In genomic region chr17:42980766-42981397, GRCh38 we compare ENCODE assay signal across 1 cellular context.
TF ChIP-seq lines count a peak whose summit lies in the region.

No MANE protein-coding gene starts in this region.

TF ChIP-seq in WTC11, 78 proteins besides CTCF, POLR2A, EP300 and RAD21 (continued from another document):
- TF ChIP-seq HMGXB4 (CRISPR knock-in tag; IDR thresholded peaks at IDR 0.05) (peak; percentile 59; the same call in 1 of the 2 replicates), ZNF263 (CRISPR knock-in tag; IDR thresholded peaks at IDR 0.05; ENCODE audit: low read depth) (0 out of 2 replicates have a peak, but pooled peaks have one; percentile 27), TP53 (CRISPR knock-in tag; IDR thresholded peaks at IDR 0.05) (peak; percentile 88), NR3C1 (CRISPR knock-in tag; conservative IDR thresholded peaks at IDR 0.05; ENCODE audit: low read depth) (0 out of 2 replicates have a peak, but pooled peaks have one; percentile 53), KAT7 (CRISPR knock-in tag; IDR thresholded peaks at IDR 0.05; ENCODE audit: borderline replicate concordance) (peak; percentile 81; the same call in 1 of the 2 replicates), FOXK1 (CRISPR knock-in tag; IDR thresholded peaks at IDR 0.05) (no peak), ZNF219 (CRISPR knock-in tag; IDR thresholded peaks at IDR 0.05; ENCODE audit: borderline replicate concordance) (peak; percentile 45; the same call in 1 of the 2 replicates), E2F5 (CRISPR knock-in tag; IDR thresholded peaks at IDR 0.05) (0 out of 2 replicates have a peak, but pooled peaks have one; percentile 50), NR2C2 (CRISPR knock-in tag; IDR thresholded peaks at IDR 0.05) (0 out of 2 replicates have a peak, but pooled peaks have one; percentile 47), E2F1 (CRISPR knock-in tag; IDR thresholded peaks at IDR 0.05) (peak; percentile 40; the same call in 1 of the 2 replicates), NR1H2 (CRISPR knock-in tag; IDR thresholded peaks at IDR 0.05) (no peak)
TF ChIP-seq in WTC11: peak in this region for 17.
